Comparison of ENCODE assay signal across 35 cellular contexts in the genomic region with DNA sequence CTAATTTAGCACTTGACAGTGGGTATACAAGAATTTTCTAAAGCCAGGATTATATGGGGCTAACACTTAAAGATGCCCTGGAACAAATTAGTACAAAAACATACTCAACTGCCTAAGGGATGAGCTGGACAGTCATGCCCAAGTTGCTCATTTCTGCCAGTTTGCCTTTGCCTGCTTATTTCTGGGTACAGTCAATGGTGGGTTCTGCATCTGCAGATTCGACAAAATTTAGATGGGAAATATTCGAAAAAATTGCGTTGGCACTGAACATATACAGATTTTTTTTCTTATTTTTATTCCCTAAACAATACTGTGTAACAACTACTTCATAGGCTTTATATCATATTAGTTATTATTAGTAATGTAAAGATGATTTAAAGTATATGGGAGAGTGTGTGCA.
"Had no signal": no experiment of that assay in that cellular context is flagged by ENCODE, and none has a peak within 500 bp of the region (broad histone marks: within the 10 kb centered on the region; RNA-seq: fewer than 3 reads in every experiment).

No MANE protein-coding gene starts in this region.

- H3K36me3 ChIP-seq: MG63 had no signal

- H3K4me3 ChIP-seq: MG63 had no signal

- H3K9ac ChIP-seq: KMS-11 had no signal

- H3K4me2 ChIP-seq: KMS-11 had no signal

- H3K9me3 ChIP-seq: MG63 had no signal

- H3K27me3 ChIP-seq: MG63 had no signal

- DNase-seq: Karpas-422, Kasumi-1, MG63, MM.1S, MV-4-11, NCI-H1048, NCI-H1092, NCI-H1092 treated with DMSO at 0.1 percent for 48 hours, NCI-H1105, NCI-H1105 treated with DMSO at 0.1 percent for 48 hours, NCI-H1417, NCI-H1417 treated with DMSO at 0.1 percent for 48 hours, NCI-H1436, NCI-H1436 treated with DMSO at 0.1 percent for 48 hours, NCI-H146, NCI-H1694, NCI-H1694 treated with DMSO at 0.1 percent for 48 hours, NCI-H187, NCI-H187 treated with DMSO at 0.1 percent for 48 hours, NCI-H1930, NCI-H2029, NCI-H2029 treated with DMSO at 0.1 percent for 48 hours, NCI-H2081, NCI-H2081 treated with DMSO at 0.1 percent for 48 hours, NCI-H2107, NCI-H2171, NCI-H2171 treated with DMSO at 0.1 percent for 48 hours, NCI-H2227 treated with DMSO at 0.1 percent for 48 hours, NCI-H226, NCI-H345, NCI-H446, NCI-H446 treated with DMSO at 0.1 percent for 48 hours, NCI-H510A, NCI-H510A treated with DMSO at 0.1 percent for 48 hours had no signal

- H3K27ac ChIP-seq: KMS-11 had no signal
